Comparison of ENCODE assay signal across 1 cellular context in the genomic region with DNA sequence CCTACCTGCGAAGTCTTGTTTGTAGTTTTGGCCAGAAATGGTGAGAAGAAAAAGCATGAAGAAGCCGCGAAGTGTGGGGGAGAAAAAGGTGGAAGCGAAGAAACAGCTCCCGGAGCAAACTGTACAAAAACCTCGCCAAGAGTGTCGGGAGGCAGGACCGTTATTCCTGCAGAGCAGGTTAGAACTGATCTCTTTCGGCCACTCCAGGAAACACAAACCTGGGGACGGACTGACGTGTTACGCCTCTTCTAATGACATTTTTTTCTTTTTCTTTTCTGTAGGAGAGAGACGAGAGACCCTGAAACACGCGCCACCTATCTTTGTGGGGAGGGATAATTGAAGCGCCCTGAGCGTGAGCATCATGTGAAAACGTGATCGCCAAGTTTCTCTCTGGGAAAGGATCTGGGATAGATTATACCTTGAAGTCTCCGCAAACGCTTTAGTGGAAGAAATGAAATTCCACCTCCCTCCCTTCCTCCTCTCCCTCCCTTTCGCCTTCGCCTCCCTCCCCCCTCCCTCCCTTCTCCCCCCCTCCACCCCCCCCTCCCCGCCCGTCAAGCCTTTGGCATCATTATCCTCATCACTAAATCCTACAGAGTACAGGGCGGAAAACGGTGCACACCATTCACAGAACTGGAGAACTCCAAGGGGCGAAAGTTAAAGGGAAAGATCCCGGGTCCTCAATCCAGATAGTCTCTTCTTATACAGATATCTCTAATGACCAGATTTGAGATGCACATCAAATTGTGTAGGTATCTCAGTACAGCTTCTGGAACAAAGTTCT.
TF ChIP-seq lines count a peak whose summit lies in the region.

A gene (minus strand): TSS at position 186 of the 784 bp plus-strand sequence. CDS start 2,769 bp downstream, outside the sequence.

TF ChIP-seq in K562, 482 proteins besides CTCF, POLR2A, EP300 and RAD21 (continued from another document and continues in another):
- TF ChIP-seq, protein P1, sequence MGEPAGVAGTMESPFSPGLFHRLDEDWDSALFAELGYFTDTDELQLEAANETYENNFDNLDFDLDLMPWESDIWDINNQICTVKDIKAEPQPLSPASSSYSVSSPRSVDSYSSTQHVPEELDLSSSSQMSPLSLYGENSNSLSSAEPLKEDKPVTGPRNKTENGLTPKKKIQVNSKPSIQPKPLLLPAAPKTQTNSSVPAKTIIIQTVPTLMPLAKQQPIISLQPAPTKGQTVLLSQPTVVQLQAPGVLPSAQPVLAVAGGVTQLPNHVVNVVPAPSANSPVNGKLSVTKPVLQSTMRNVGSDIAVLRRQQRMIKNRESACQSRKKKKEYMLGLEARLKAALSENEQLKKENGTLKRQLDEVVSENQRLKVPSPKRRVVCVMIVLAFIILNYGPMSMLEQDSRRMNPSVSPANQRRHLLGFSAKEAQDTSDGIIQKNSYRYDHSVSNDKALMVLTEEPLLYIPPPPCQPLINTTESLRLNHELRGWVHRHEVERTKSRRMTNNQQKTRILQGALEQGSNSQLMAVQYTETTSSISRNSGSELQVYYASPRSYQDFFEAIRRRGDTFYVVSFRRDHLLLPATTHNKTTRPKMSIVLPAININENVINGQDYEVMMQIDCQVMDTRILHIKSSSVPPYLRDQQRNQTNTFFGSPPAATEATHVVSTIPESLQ (CRISPR knock-in tag; IDR thresholded peaks at IDR 0.05): peak; percentile 66; the same call in 1 of the 2 replicates
- no peak for TF ChIP-seq ETS2 (tag; IDR thresholded peaks at IDR 0.05; ENCODE audit: borderline replicate concordance, poor library complexity, severe bottlenecking)
- TF ChIP-seq, protein P2, sequence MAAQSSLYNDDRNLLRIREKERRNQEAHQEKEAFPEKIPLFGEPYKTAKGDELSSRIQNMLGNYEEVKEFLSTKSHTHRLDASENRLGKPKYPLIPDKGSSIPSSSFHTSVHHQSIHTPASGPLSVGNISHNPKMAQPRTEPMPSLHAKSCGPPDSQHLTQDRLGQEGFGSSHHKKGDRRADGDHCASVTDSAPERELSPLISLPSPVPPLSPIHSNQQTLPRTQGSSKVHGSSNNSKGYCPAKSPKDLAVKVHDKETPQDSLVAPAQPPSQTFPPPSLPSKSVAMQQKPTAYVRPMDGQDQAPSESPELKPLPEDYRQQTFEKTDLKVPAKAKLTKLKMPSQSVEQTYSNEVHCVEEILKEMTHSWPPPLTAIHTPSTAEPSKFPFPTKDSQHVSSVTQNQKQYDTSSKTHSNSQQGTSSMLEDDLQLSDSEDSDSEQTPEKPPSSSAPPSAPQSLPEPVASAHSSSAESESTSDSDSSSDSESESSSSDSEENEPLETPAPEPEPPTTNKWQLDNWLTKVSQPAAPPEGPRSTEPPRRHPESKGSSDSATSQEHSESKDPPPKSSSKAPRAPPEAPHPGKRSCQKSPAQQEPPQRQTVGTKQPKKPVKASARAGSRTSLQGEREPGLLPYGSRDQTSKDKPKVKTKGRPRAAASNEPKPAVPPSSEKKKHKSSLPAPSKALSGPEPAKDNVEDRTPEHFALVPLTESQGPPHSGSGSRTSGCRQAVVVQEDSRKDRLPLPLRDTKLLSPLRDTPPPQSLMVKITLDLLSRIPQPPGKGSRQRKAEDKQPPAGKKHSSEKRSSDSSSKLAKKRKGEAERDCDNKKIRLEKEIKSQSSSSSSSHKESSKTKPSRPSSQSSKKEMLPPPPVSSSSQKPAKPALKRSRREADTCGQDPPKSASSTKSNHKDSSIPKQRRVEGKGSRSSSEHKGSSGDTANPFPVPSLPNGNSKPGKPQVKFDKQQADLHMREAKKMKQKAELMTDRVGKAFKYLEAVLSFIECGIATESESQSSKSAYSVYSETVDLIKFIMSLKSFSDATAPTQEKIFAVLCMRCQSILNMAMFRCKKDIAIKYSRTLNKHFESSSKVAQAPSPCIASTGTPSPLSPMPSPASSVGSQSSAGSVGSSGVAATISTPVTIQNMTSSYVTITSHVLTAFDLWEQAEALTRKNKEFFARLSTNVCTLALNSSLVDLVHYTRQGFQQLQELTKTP (IDR thresholded peaks at IDR 0.05; ENCODE audit: low read depth in 1 of 2, partially characterized antibody in 2 of 2): peak; percentile 88 to 96
- TF ChIP-seq ZNF347 (CRISPR knock-in tag; IDR thresholded peaks at IDR 0.05; ENCODE audit: low read depth): no peak
- peak in 1 of 2 experiments; percentile 61; a peak in 2 of 4 replicates for TF ChIP-seq TRIM24 (IDR thresholded peaks at IDR 0.05)
- TF ChIP-seq SMC3 (conservative IDR thresholded peaks at IDR 0.05; ENCODE audit: insufficient read depth, low read depth, low read length): peak; percentile 23; the same call in 1 of the 2 replicates
- no peak for TF ChIP-seq FOXK1 (CRISPR knock-in tag; IDR thresholded peaks at IDR 0.05; ENCODE audit: borderline replicate concordance)
- TF ChIP-seq MYC (IDR thresholded peaks at IDR 0.05; ENCODE audit: low read depth, low read length): peak; percentile 75
- no peak for TF ChIP-seq MYC (CRISPR knock-in tag; IDR thresholded peaks at IDR 0.05; ENCODE audit: borderline replicate concordance, low read depth)
- TF ChIP-seq, protein P3, sequence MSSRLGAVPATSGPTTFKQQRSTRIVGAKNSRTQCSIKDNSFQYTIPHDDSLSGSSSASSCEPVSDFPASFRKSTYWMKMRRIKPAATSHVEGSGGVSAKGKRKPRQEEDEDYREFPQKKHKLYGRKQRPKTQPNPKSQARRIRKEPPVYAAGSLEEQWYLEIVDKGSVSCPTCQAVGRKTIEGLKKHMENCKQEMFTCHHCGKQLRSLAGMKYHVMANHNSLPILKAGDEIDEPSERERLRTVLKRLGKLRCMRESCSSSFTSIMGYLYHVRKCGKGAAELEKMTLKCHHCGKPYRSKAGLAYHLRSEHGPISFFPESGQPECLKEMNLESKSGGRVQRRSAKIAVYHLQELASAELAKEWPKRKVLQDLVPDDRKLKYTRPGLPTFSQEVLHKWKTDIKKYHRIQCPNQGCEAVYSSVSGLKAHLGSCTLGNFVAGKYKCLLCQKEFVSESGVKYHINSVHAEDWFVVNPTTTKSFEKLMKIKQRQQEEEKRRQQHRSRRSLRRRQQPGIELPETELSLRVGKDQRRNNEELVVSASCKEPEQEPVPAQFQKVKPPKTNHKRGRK (tag; IDR thresholded peaks at IDR 0.05): 0 out of 2 replicates have a peak, but pooled peaks have one; percentile 34
- TF ChIP-seq, protein P4, sequence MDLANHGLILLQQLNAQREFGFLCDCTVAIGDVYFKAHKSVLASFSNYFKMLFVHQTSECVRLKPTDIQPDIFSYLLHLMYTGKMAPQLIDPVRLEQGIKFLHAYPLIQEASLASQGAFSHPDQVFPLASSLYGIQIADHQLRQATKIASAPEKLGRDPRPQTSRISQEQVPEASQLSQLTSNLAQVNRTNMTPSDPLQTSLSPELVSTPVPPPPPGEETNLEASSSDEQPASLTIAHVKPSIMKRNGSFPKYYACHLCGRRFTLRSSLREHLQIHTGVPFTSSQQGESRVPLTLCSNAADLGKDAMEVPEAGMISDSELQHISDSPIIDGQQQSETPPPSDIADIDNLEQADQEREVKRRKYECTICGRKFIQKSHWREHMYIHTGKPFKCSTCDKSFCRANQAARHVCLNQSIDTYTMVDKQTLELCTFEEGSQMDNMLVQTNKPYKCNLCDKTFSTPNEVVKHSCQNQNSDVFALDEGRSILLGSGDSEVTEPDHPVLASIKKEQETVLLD (IDR thresholded peaks at IDR 0.05): peak; percentile 81
- peak; percentile 98 for TF ChIP-seq SUPT5H (IDR thresholded peaks at IDR 0.05)
- TF ChIP-seq CEBPB (tag; IDR thresholded peaks at IDR 0.05): no peak
- no peak for TF ChIP-seq E2F3 (CRISPR knock-in tag; IDR thresholded peaks at IDR 0.05)
- TF ChIP-seq ATF7 (IDR thresholded peaks at IDR 0.05): peak; percentile 80
- peak; percentile 82 for TF ChIP-seq POLR2AphosphoS2 (IDR thresholded peaks at IDR 0.05; ENCODE audit: low read length)
- peak; percentile 66; the same call in 1 of the 2 replicates for TF ChIP-seq TOE1 (IDR thresholded peaks at IDR 0.05; ENCODE audit: borderline replicate concordance)
- TF ChIP-seq TOE1 (CRISPR knock-in tag; IDR thresholded peaks at IDR 0.05; ENCODE audit: borderline replicate concordance, low read depth): no peak
- TF ChIP-seq CBX1 (IDR thresholded peaks at IDR 0.05; ENCODE audit: low read depth): peak; percentile 54; the same call in 1 of the 2 replicates
- peak; percentile 46 to 58; a peak in 3 of 4 replicates for TF ChIP-seq FOXK2 (conservative IDR thresholded peaks at IDR 0.05 in 1 of 2, IDR thresholded peaks at IDR 0.05 in 1 of 2; ENCODE audit: low read depth in 2 of 2)
- TF ChIP-seq CREB1 (IDR thresholded peaks at IDR 0.05): peak; percentile 75
- peak; percentile 73; the same call in 1 of the 2 replicates for TF ChIP-seq CREB1 (CRISPR knock-in tag; IDR thresholded peaks at IDR 0.05)
- no peak for TF ChIP-seq ZNF584 (CRISPR knock-in tag; IDR thresholded peaks at IDR 0.05; ENCODE audit: low read depth)
- TF ChIP-seq TAL1 (IDR thresholded peaks at IDR 0.05): 0 out of 2 replicates have a peak, but pooled peaks have one; percentile 26
- peak; percentile 90 for TF ChIP-seq SMAD1 (IDR thresholded peaks at IDR 0.05; ENCODE audit: low read depth, low read length, partially characterized antibody)
- no peak for TF ChIP-seq SNRNP70 (optimal IDR thresholded peaks at IDR 0.05; ENCODE audit: low read depth, low read length)
- TF ChIP-seq PHF21A (IDR thresholded peaks at IDR 0.05; ENCODE audit: borderline replicate concordance, low read depth): peak; percentile 50; the same call in 1 of the 2 replicates
- TF ChIP-seq, protein P5, sequence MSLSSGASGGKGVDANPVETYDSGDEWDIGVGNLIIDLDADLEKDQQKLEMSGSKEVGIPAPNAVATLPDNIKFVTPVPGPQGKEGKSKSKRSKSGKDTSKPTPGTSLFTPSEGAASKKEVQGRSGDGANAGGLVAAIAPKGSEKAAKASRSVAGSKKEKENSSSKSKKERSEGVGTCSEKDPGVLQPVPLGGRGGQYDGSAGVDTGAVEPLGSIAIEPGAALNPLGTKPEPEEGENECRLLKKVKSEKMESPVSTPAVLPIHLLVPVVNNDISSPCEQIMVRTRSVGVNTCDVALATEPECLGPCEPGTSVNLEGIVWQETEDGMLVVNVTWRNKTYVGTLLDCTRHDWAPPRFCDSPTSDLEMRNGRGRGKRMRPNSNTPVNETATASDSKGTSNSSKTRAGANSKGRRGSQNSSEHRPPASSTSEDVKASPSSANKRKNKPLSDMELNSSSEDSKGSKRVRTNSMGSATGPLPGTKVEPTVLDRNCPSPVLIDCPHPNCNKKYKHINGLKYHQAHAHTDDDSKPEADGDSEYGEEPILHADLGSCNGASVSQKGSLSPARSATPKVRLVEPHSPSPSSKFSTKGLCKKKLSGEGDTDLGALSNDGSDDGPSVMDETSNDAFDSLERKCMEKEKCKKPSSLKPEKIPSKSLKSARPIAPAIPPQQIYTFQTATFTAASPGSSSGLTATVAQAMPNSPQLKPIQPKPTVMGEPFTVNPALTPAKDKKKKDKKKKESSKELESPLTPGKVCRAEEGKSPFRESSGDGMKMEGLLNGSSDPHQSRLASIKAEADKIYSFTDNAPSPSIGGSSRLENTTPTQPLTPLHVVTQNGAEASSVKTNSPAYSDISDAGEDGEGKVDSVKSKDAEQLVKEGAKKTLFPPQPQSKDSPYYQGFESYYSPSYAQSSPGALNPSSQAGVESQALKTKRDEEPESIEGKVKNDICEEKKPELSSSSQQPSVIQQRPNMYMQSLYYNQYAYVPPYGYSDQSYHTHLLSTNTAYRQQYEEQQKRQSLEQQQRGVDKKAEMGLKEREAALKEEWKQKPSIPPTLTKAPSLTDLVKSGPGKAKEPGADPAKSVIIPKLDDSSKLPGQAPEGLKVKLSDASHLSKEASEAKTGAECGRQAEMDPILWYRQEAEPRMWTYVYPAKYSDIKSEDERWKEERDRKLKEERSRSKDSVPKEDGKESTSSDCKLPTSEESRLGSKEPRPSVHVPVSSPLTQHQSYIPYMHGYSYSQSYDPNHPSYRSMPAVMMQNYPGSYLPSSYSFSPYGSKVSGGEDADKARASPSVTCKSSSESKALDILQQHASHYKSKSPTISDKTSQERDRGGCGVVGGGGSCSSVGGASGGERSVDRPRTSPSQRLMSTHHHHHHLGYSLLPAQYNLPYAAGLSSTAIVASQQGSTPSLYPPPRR (CRISPR knock-in tag; IDR thresholded peaks at IDR 0.05; ENCODE audit: borderline replicate concordance): no peak
- TF ChIP-seq RBBP5 (IDR thresholded peaks at IDR 0.05; ENCODE audit: borderline replicate concordance, insufficient read depth, low read length, poor library complexity, severe bottlenecking): peak; percentile 76
- TF ChIP-seq, protein P6, sequence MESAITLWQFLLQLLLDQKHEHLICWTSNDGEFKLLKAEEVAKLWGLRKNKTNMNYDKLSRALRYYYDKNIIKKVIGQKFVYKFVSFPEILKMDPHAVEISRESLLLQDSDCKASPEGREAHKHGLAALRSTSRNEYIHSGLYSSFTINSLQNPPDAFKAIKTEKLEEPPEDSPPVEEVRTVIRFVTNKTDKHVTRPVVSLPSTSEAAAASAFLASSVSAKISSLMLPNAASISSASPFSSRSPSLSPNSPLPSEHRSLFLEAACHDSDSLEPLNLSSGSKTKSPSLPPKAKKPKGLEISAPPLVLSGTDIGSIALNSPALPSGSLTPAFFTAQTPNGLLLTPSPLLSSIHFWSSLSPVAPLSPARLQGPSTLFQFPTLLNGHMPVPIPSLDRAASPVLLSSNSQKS (CRISPR knock-in tag; IDR thresholded peaks at IDR 0.05): no peak
- TF ChIP-seq STAT5A (IDR thresholded peaks at IDR 0.05; ENCODE audit: borderline replicate concordance, low read length): peak; percentile 47; the same call in 1 of the 2 replicates
- TF ChIP-seq, protein P7, sequence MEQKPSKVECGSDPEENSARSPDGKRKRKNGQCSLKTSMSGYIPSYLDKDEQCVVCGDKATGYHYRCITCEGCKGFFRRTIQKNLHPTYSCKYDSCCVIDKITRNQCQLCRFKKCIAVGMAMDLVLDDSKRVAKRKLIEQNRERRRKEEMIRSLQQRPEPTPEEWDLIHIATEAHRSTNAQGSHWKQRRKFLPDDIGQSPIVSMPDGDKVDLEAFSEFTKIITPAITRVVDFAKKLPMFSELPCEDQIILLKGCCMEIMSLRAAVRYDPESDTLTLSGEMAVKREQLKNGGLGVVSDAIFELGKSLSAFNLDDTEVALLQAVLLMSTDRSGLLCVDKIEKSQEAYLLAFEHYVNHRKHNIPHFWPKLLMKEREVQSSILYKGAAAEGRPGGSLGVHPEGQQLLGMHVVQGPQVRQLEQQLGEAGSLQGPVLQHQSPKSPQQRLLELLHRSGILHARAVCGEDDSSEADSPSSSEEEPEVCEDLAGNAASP (IDR thresholded peaks at IDR 0.05): no peak
- peak; percentile 98 for TF ChIP-seq POLR2AphosphoS5 (IDR thresholded peaks at IDR 0.05; ENCODE audit: control insufficient read depth, insufficient read depth, low read depth, low read length)
- peak; percentile 97 for TF ChIP-seq KDM5B (IDR thresholded peaks at IDR 0.05; ENCODE audit: insufficient replicate concordance, low read depth, low read length)
- TF ChIP-seq ZNF707 (CRISPR knock-in tag; conservative IDR thresholded peaks at IDR 0.05): no peak
- peak; percentile 59 for TF ChIP-seq HNRNPK (IDR thresholded peaks at IDR 0.05; ENCODE audit: low read depth, low read length, poor library complexity, severe bottlenecking)
- TF ChIP-seq FOXJ2 (tag; IDR thresholded peaks at IDR 0.05): peak; percentile 52; the same call in 1 of the 2 replicates
- peak; percentile 48 for TF ChIP-seq MEIS2 (IDR thresholded peaks at IDR 0.05; ENCODE audit: partially characterized antibody)
- TF ChIP-seq BRD9 (IDR thresholded peaks at IDR 0.05; ENCODE audit: low read depth, partially characterized antibody): peak; percentile 84
- no peak; the same call in 1 of the 2 replicates for TF ChIP-seq CBFA2T3 (IDR thresholded peaks at IDR 0.05)
- TF ChIP-seq L3MBTL2 (IDR thresholded peaks at IDR 0.05): peak; percentile 69
- peak; percentile 84 for TF ChIP-seq SOX6 (IDR thresholded peaks at IDR 0.05)
- TF ChIP-seq ZNF23 (CRISPR knock-in tag; IDR thresholded peaks at IDR 0.05): no peak
- peak in 1 of 2 experiments; percentile 89; a peak in 2 of 4 replicates for TF ChIP-seq NONO (IDR thresholded peaks at IDR 0.05; ENCODE audit: low read depth in 2 of 2, low read length in 1 of 2)
- TF ChIP-seq ZNF764 (CRISPR knock-in tag; IDR thresholded peaks at IDR 0.05; ENCODE audit: low read depth): no peak
- peak; percentile 85; the same call in 1 of the 2 replicates for TF ChIP-seq NBN (IDR thresholded peaks at IDR 0.05; ENCODE audit: low read depth)
